Comparison of ENCODE assay signal across 1 cellular context in the genomic region with DNA sequence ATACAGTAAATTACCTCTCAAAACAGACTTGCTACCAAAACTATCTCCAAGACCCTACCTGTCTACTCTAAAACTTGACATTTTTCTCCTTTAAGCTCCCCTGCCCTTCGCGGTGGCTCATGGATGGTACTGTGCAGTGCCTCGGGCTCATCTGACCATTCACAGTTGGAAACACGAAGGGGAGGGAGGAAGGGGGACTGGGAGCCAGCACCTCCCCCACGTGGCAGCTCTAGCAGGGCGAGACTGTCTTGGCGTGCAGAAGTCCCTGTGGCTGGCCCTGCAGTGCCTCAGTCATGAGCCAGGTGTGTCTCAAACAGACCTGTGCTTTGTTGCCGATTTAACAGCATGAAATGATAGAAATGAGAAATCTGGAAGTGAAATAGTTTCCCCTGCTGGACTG.
TF ChIP-seq lines count a peak whose summit lies in the region.

No MANE protein-coding gene starts in this region.

TF ChIP-seq in GM23338, 12 proteins besides CTCF, POLR2A, EP300 and RAD21 (continued from another document):
- TF ChIP-seq NANOG (IDR thresholded peaks at IDR 0.05; ENCODE audit: borderline replicate concordance) (no peak), STAT1 (IDR thresholded peaks at IDR 0.05; ENCODE audit: unreplicated experiment) (no peak), EZH2phosphoT487 (IDR thresholded peaks at IDR 0.05; ENCODE audit: unreplicated experiment) (no peak), CREB1 (CRISPR knock-in tag; IDR thresholded peaks at IDR 0.05; ENCODE audit: low read depth) (no peak), ETS1 (IDR thresholded peaks at IDR 0.05) (no peak), ZNF331 (CRISPR knock-in tag; IDR thresholded peaks at IDR 0.05; ENCODE audit: low read depth) (no peak), JUNB (IDR thresholded peaks at IDR 0.05; ENCODE audit: unreplicated experiment) (no peak), ZNF114 (CRISPR knock-in tag; IDR thresholded peaks at IDR 0.05) (no peak), EZH2 (IDR thresholded peaks at IDR 0.05; ENCODE audit: low read depth, unreplicated experiment) (no peak), POLR2AphosphoS5 (IDR thresholded peaks at IDR 0.05; ENCODE audit: low read depth) (no peak)
- TF ChIP-seq, protein P1, sequence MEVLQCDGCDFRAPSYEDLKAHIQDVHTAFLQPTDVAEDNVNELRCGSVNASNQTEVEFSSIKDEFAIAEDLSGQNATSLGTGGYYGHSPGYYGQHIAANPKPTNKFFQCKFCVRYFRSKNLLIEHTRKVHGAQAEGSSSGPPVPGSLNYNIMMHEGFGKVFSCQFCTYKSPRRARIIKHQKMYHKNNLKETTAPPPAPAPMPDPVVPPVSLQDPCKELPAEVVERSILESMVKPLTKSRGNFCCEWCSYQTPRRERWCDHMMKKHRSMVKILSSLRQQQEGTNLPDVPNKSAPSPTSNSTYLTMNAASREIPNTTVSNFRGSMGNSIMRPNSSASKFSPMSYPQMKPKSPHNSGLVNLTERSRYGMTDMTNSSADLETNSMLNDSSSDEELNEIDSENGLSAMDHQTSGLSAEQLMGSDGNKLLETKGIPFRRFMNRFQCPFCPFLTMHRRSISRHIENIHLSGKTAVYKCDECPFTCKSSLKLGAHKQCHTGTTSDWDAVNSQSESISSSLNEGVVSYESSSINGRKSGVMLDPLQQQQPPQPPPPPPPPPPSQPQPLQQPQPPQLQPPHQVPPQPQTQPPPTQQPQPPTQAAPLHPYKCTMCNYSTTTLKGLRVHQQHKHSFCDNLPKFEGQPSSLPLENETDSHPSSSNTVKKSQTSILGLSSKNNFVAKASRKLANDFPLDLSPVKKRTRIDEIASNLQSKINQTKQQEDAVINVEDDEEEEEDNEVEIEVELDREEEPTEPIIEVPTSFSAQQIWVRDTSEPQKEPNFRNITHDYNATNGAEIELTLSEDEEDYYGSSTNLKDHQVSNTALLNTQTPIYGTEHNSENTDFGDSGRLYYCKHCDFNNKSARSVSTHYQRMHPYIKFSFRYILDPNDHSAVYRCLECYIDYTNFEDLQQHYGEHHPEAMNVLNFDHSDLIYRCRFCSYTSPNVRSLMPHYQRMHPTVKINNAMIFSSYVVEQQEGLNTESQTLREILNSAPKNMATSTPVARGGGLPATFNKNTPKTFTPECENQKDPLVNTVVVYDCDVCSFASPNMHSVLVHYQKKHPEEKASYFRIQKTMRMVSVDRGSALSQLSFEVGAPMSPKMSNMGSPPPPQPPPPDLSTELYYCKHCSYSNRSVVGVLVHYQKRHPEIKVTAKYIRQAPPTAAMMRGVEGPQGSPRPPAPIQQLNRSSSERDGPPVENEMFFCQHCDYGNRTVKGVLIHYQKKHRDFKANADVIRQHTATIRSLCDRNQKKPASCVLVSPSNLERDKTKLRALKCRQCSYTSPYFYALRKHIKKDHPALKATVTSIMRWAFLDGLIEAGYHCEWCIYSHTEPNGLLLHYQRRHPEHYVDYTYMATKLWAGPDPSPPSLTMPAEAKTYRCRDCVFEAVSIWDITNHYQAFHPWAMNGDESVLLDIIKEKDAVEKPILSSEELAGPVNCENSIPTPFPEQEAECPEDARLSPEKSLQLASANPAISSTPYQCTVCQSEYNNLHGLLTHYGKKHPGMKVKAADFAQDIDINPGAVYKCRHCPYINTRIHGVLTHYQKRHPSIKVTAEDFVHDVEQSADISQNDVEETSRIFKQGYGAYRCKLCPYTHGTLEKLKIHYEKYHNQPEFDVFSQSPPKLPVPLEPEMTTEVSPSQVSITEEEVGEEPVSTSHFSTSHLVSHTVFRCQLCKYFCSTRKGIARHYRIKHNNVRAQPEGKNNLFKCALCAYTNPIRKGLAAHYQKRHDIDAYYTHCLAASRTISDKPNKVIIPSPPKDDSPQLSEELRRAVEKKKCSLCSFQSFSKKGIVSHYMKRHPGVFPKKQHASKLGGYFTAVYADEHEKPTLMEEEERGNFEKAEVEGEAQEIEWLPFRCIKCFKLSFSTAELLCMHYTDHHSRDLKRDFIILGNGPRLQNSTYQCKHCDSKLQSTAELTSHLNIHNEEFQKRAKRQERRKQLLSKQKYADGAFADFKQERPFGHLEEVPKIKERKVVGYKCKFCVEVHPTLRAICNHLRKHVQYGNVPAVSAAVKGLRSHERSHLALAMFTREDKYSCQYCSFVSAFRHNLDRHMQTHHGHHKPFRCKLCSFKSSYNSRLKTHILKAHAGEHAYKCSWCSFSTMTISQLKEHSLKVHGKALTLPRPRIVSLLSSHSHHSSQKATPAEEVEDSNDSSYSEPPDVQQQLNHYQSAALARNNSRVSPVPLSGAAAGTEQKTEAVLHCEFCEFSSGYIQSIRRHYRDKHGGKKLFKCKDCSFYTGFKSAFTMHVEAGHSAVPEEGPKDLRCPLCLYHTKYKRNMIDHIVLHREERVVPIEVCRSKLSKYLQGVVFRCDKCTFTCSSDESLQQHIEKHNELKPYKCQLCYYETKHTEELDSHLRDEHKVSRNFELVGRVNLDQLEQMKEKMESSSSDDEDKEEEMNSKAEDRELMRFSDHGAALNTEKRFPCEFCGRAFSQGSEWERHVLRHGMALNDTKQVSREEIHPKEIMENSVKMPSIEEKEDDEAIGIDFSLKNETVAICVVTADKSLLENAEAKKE (CRISPR knock-in tag; IDR thresholded peaks at IDR 0.05): no peak
TF ChIP-seq in GM23338: peak in this region for 0.
